Comparison of ENCODE assay signal across 12 cellular contexts in genomic region chr13:107216046-107216715, GRCh38.
"Had no signal": no experiment of that assay in that cellular context is flagged by ENCODE, and none has a peak within 500 bp of the region (broad histone marks: within the 10 kb centered on the region; RNA-seq: fewer than 3 reads in every experiment).

No MANE protein-coding gene starts in this region.

- DNase-seq: activated CD4-positive, CD25-positive, alpha-beta regulatory T cell; activated naive CD4-positive, alpha-beta T cell treated with anti-CD3 and anti-CD28 coated beads, Interleukin-2, amount 50 U/mL, for 16 hours; central memory CD4-positive, alpha-beta T cell; effector memory CD4-positive, alpha-beta T cell; hippocampal formation; midbrain; stimulated activated CD4-positive, alpha-beta T cell treated with anti-CD3 and anti-CD28 coated beads, Interleukin-15, amount 100 ng/mL, for 24 hours; stimulated activated CD4-positive, alpha-beta T cell treated with anti-CD3 and anti-CD28 coated beads, Interleukin-4, amount 100 ng/mL, for 24 hours; stomach had no signal

- H3K9me3 ChIP-seq: stomach, thoracic aorta had no signal

- H3K4me1 ChIP-seq: parathyroid adenoma had no signal

- H3K27ac ChIP-seq: parathyroid adenoma, stomach, thoracic aorta had no signal

- H3K4me3 ChIP-seq: stomach, thoracic aorta had no signal

- H3K9me3 Mint-ChIP-seq: activated T-helper 2 cell treated with anti-CD3 and anti-CD28 coated beads, Interferon-gamma antibody, Interleukin-2, Interleukin-4, amounts not matched to agents 10 μg/mL and 5 μg/mL and 100 μg/mL, durations not matched to agents 14 hours and 24 hours and 36 hours had no signal

- H3K36me3 ChIP-seq: stomach, thoracic aorta had no signal

- H3K27ac Mint-ChIP-seq: activated T-helper 2 cell treated with anti-CD3 and anti-CD28 coated beads, Interferon-gamma antibody, Interleukin-2, Interleukin-4, amounts not matched to agents 10 μg/mL and 5 μg/mL and 100 μg/mL, durations not matched to agents 14 hours and 24 hours and 36 hours had no signal

- H3K9ac ChIP-seq: parathyroid adenoma had no signal
